ENCODE assay signal across 1 cellular context in the genomic region with DNA sequence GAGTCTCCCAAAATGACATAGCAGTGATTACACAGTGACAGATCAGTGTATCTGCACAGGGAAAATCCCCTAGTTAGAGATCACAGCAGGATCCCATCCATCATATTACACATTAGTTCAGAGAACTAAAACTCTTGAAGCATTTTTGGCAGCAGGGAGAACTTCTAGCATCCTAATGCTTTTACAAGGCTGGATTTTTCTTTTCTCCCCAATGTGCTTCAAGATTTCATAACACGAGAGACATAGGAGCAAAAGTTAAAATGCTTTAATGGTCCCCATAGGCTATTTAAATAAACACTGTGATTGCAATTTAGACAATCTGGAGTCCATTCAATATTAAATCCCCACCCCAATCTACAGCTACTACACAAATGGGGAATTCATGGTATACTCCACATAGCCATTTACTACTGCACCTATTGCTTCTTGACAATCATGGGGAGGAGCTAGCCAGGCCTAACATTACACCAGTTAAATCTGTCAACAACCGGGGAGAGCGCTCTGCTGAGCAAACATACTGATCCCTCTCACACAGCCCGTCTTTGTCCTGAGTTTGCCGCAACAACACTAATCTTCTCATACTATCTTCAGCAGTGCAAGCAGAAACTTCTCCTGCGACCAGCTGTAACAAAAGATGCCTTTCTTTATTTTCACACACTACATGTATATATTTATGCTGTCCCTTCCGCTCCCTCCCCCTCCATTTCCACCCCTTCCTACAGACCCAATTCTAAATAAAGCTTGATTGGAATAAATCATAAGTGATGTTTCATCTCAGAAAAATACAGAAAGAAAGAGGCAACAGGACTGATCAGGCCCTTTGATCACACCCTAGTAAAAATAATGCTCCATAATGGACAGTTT.
A peak's percentile ranks its signal among the peaks of the same experiment; 100 is the strongest.
TF ChIP-seq lines count a peak whose summit lies in the region.

No MANE protein-coding gene starts in this region.

TF ChIP-seq in HEK293, 187 proteins besides CTCF, POLR2A, EP300 and RAD21 (continued from another document and continues in another):
- TF ChIP-seq ZNF274 (IDR thresholded peaks at IDR 0.05; ENCODE audit: low read length) (no peak), ZNF274 (tag by site-specific recombination; IDR thresholded peaks at IDR 0.05; ENCODE audit: borderline replicate concordance) (no peak), ZNF133 (tag by site-specific recombination; IDR thresholded peaks at IDR 0.05) (no peak), ZBTB48 (tag by site-specific recombination; IDR thresholded peaks at IDR 0.05) (no peak), ZNF2 (tag by site-specific recombination; IDR thresholded peaks at IDR 0.05) (peak; percentile 61; the same call in 1 of the 2 replicates), PRDM6 (tag by site-specific recombination; IDR thresholded peaks at IDR 0.05) (peak; percentile 96), ZNF366 (tag by site-specific recombination; conservative IDR thresholded peaks at IDR 0.05) (peak; percentile 42; the same call in 1 of the 2 replicates), GFI1B (tag by site-specific recombination; IDR thresholded peaks at IDR 0.05) (peak; percentile 75), TSHZ1 (tag by site-specific recombination; IDR thresholded peaks at IDR 0.05; ENCODE audit: borderline replicate concordance) (0 out of 2 replicates have a peak, but pooled peaks have one; percentile 34), ZNF169 (tag by site-specific recombination; IDR thresholded peaks at IDR 0.05) (no peak), ZNF223 (tag by site-specific recombination; IDR thresholded peaks at IDR 0.05) (no peak), ZNF404 (tag by site-specific recombination; IDR thresholded peaks at IDR 0.05) (no peak), ZNF654 (tag by site-specific recombination; IDR thresholded peaks at IDR 0.05; ENCODE audit: low read depth) (0 out of 2 replicates have a peak, but pooled peaks have one; percentile 1), ZNF248 (tag by site-specific recombination; IDR thresholded peaks at IDR 0.05) (no peak), ZNF184 (tag by site-specific recombination; IDR thresholded peaks at IDR 0.05) (no peak), SCRT2 (tag by site-specific recombination; IDR thresholded peaks at IDR 0.05) (no peak), ZSCAN30 (tag by site-specific recombination; IDR thresholded peaks at IDR 0.05) (no peak; the same call in 1 of the 2 replicates), ZBTB20 (tag by site-specific recombination; IDR thresholded peaks at IDR 0.05) (0 out of 2 replicates have a peak, but pooled peaks have one; percentile 30), ZNF600 (tag by site-specific recombination; IDR thresholded peaks at IDR 0.05) (peak; percentile 74), SP2 (tag by site-specific recombination; IDR thresholded peaks at IDR 0.05) (no peak), MYNN (tag by site-specific recombination; IDR thresholded peaks at IDR 0.05; ENCODE audit: borderline replicate concordance) (no peak), ZNF114 (tag by site-specific recombination; IDR thresholded peaks at IDR 0.05) (no peak), ZNF585B (tag by site-specific recombination; IDR thresholded peaks at IDR 0.05) (no peak), ZNF24 (tag by site-specific recombination; IDR thresholded peaks at IDR 0.05) (no peak), ZNF23 (tag by site-specific recombination; IDR thresholded peaks at IDR 0.05; ENCODE audit: borderline replicate concordance) (no peak), GLI4 (tag by site-specific recombination; IDR thresholded peaks at IDR 0.05) (no peak), ZNF510 (tag by site-specific recombination; IDR thresholded peaks at IDR 0.05; ENCODE audit: insufficient replicate concordance) (no peak), ZNF768 (tag by site-specific recombination; IDR thresholded peaks at IDR 0.05) (no peak), ZNF629 (tag by site-specific recombination; IDR thresholded peaks at IDR 0.05) (peak; percentile 71; the same call in 1 of the 2 replicates), ZNF157 (tag by site-specific recombination; IDR thresholded peaks at IDR 0.05) (no peak), ZNF302 (tag by site-specific recombination; IDR thresholded peaks at IDR 0.05; ENCODE audit: low read depth) (no peak), YY2 (tag by site-specific recombination; IDR thresholded peaks at IDR 0.05) (no peak), ZNF48 (tag by site-specific recombination; IDR thresholded peaks at IDR 0.05) (no peak), ZNF341 (tag by site-specific recombination; IDR thresholded peaks at IDR 0.05; ENCODE audit: low read depth) (peak; percentile 13; the same call in 1 of the 2 replicates), ZNF623 (tag by site-specific recombination; IDR thresholded peaks at IDR 0.05) (no peak), ZBTB21 (tag by site-specific recombination; IDR thresholded peaks at IDR 0.05) (no peak)
- TF ChIP-seq, protein P1, sequence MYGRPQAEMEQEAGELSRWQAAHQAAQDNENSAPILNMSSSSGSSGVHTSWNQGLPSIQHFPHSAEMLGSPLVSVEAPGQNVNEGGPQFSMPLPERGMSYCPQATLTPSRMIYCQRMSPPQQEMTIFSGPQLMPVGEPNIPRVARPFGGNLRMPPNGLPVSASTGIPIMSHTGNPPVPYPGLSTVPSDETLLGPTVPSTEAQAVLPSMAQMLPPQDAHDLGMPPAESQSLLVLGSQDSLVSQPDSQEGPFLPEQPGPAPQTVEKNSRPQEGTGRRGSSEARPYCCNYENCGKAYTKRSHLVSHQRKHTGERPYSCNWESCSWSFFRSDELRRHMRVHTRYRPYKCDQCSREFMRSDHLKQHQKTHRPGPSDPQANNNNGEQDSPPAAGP (tag by site-specific recombination; IDR thresholded peaks at IDR 0.05) = no peak
- TF ChIP-seq, protein P2, sequence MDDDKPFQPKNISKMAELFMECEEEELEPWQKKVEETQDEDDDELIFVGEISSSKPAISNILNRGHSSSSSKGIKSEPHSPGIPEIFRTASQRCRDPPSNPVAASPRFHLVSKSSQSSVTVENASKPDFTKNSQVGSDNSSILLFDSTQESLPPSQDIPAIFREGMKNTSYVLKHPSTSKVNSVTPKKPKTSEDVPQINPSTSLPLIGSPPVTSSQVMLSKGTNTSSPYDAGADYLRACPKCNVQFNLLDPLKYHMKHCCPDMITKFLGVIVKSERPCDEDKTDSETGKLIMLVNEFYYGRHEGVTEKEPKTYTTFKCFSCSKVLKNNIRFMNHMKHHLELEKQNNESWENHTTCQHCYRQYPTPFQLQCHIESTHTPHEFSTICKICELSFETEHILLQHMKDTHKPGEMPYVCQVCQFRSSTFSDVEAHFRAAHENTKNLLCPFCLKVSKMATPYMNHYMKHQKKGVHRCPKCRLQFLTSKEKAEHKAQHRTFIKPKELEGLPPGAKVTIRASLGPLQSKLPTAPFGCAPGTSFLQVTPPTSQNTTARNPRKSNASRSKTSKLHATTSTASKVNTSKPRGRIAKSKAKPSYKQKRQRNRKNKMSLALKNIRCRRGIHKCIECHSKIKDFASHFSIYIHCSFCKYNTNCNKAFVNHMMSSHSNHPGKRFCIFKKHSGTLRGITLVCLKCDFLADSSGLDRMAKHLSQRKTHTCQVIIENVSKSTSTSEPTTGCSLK (tag by site-specific recombination; IDR thresholded peaks at IDR 0.05) = no peak
- TF ChIP-seq, protein P3, sequence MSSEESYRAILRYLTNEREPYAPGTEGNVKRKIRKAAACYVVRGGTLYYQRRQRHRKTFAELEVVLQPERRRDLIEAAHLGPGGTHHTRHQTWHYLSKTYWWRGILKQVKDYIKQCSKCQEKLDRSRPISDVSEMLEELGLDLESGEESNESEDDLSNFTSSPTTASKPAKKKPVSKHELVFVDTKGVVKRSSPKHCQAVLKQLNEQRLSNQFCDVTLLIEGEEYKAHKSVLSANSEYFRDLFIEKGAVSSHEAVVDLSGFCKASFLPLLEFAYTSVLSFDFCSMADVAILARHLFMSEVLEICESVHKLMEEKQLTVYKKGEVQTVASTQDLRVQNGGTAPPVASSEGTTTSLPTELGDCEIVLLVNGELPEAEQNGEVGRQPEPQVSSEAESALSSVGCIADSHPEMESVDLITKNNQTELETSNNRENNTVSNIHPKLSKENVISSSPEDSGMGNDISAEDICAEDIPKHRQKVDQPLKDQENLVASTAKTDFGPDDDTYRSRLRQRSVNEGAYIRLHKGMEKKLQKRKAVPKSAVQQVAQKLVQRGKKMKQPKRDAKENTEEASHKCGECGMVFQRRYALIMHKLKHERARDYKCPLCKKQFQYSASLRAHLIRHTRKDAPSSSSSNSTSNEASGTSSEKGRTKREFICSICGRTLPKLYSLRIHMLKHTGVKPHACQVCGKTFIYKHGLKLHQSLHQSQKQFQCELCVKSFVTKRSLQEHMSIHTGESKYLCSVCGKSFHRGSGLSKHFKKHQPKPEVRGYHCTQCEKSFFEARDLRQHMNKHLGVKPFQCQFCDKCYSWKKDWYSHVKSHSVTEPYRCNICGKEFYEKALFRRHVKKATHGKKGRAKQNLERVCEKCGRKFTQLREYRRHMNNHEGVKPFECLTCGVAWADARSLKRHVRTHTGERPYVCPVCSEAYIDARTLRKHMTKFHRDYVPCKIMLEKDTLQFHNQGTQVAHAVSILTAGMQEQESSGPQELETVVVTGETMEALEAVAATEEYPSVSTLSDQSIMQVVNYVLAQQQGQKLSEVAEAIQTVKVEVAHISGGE (tag by site-specific recombination; conservative IDR thresholded peaks at IDR 0.05; ENCODE audit: low read depth) = no peak
- TF ChIP-seq, protein P4, sequence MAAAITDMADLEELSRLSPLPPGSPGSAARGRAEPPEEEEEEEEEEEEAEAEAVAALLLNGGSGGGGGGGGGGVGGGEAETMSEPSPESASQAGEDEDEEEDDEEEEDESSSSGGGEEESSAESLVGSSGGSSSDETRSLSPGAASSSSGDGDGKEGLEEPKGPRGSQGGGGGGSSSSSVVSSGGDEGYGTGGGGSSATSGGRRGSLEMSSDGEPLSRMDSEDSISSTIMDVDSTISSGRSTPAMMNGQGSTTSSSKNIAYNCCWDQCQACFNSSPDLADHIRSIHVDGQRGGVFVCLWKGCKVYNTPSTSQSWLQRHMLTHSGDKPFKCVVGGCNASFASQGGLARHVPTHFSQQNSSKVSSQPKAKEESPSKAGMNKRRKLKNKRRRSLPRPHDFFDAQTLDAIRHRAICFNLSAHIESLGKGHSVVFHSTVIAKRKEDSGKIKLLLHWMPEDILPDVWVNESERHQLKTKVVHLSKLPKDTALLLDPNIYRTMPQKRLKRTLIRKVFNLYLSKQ (tag by site-specific recombination; IDR thresholded peaks at IDR 0.05; ENCODE audit: borderline replicate concordance) = no peak
- TF ChIP-seq, protein P5, sequence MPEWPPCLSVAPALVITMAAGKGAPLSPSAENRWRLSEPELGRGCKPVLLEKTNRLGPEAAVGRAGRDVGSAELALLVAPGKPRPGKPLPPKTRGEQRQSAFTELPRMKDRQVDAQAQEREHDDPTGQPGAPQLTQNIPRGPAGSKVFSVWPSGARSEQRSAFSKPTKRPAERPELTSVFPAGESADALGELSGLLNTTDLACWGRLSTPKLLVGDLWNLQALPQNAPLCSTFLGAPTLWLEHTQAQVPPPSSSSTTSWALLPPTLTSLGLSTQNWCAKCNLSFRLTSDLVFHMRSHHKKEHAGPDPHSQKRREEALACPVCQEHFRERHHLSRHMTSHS (tag by site-specific recombination; IDR thresholded peaks at IDR 0.05) = no peak
- TF ChIP-seq, protein P6, sequence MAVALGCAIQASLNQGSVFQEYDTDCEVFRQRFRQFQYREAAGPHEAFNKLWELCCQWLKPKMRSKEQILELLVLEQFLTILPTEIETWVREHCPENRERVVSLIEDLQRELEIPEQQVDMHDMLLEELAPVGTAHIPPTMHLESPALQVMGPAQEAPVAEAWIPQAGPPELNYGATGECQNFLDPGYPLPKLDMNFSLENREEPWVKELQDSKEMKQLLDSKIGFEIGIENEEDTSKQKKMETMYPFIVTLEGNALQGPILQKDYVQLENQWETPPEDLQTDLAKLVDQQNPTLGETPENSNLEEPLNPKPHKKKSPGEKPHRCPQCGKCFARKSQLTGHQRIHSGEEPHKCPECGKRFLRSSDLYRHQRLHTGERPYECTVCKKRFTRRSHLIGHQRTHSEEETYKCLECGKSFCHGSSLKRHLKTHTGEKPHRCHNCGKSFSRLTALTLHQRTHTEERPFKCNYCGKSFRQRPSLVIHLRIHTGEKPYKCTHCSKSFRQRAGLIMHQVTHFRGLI (tag by site-specific recombination; IDR thresholded peaks at IDR 0.05) = no peak
- TF ChIP-seq, protein P7, sequence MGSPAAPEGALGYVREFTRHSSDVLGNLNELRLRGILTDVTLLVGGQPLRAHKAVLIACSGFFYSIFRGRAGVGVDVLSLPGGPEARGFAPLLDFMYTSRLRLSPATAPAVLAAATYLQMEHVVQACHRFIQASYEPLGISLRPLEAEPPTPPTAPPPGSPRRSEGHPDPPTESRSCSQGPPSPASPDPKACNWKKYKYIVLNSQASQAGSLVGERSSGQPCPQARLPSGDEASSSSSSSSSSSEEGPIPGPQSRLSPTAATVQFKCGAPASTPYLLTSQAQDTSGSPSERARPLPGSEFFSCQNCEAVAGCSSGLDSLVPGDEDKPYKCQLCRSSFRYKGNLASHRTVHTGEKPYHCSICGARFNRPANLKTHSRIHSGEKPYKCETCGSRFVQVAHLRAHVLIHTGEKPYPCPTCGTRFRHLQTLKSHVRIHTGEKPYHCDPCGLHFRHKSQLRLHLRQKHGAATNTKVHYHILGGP (tag by site-specific recombination; IDR thresholded peaks at IDR 0.05) = no peak
